In the genomic region with DNA sequence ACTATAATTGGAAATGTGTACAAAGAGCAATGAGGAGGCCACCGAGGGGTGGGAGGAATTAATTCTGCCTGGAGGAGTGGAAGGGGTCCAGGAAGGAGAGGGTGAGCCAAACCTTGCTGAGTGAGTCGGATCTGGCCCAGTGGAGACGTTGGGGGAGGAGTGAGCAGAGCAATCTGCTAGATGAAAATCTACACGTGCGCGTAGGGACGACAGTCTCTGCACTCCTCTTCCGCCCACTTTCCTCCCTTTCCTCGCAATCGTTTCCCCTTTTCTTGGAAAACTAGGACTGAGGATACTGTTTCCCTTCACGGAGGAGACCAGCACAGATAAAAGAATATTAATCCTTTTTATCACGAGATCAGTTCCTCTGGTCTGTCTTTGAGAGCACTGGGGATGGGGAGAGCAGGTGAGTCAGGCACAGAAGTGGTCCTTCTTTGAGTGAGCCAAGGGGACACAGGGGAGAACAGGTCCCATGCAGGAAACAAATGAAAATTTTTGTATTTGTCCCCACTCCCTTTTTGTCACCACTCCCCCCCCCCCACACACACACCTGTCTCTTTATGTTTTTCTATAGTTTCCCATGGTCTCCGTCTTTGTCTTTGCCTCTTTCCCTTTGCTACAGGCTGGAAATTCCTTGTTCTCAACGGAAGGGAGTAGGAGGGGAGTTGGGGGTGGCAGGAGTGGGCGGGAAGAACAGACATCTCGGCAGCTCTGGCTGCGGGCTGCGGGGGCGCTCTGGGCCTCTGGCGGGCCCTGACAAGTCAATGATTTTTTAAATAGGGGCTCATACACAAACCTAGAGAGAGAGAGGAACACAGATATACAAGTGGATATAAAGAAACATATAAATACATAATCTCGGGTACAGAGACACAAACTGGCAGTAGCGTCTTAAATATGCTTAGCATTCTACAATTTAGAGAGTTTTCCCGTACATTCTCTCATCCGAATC, we compare ENCODE assay signal across 8 cellular contexts. TPM values are rescaled to one million over a fixed set of nuclear protein-coding genes. Genes with fewer than 3 reads are reported as not detected.
DNase-seq lines count a peak whose midpoint lies in the region; ATAC-seq, FAIRE-seq and TF ChIP-seq lines count a peak whose summit lies in the region.

No MANE protein-coding gene starts in this region.

- TSS peak; percentile 71 for BruUV-seq in mammary epithelial cell (replicated peaks; lab: Mats Ljungman, UMichigan)

- H3K9me3 Mint-ChIP-seq in T-helper 1 cell treated with Interleukin-12 subunit alpha and Interleukin-12 subunit beta and Interleukin-4 antibody, amounts not matched to agents 30 μg/mL and 1 μg/mL, for 36 hours = no peaks in the 10 kb centered on the region

- peak overlapping the region; percentile 52 for H3K9ac ChIP-seq in HUES48 (ENCODE audit: low read depth, low read length)
- H3K9ac ChIP-seq in mammary epithelial cell (ENCODE audit: insufficient read depth, low read length) = peak overlapping the region; percentile 97
- H3K9ac ChIP-seq in kidney (ENCODE audit: low read length in 2 of 2) = peak overlapping the region; percentile 83 to 91

- DNase-seq in D721Med (ENCODE audit: insufficient read length, low spot score) = no peak
- DNase-seq in mammary epithelial cell = peak; percentile 77
- peak; percentile 94 for DNase-seq in kidney
- peak; percentile 43 for DNase-seq in stimulated activated CD4-positive, alpha-beta T cell treated with anti-CD3 and anti-CD28 coated beads, Interleukin-1b, Interleukin-23, amount 100 ng/mL, for 48 hours

- peak overlapping the region; percentile 92 for H3K27ac Mint-ChIP-seq in T-helper 1 cell treated with Interleukin-12 subunit alpha and Interleukin-12 subunit beta and Interleukin-4 antibody, amounts not matched to agents 30 μg/mL and 1 μg/mL, for 36 hours

- no peak for ATAC-seq in GM21367 (IDR thresholded peaks at IDR 0.05; ENCODE audit: unreplicated experiment)
- no peak for ATAC-seq in GM18909 (IDR thresholded peaks at IDR 0.05; ENCODE audit: poor library complexity, unreplicated experiment)

- peak overlapping the region; percentile 76 for H3K4me3 ChIP-seq in HUES48 (ENCODE audit: low read depth, low read length)
- H3K4me3 ChIP-seq in mammary epithelial cell (replicated peaks in 1 of 3; ENCODE audit: insufficient read depth in 1 of 3, low read depth in 2 of 3, low read length in 3 of 3) = peak overlapping the region; percentile 65 to 83 (median 72)
- peak overlapping the region; percentile 65 to 93 for H3K4me3 ChIP-seq in kidney (ENCODE audit: low read length in 2 of 2)

- dilution Hi-C loops in mammary epithelial cell (cut with HindIII; ENCODE audit: low sequenced_read_pairs) = no loop called here

- H3K27me3 ChIP-seq in HUES48 (ENCODE audit: control insufficient read depth, insufficient read depth, low read length) (no peaks in the 10 kb centered on the region), mammary epithelial cell (ENCODE audit: insufficient read depth, low read length) (no peaks in the 10 kb centered on the region)

- peak overlapping the region; percentile 99 for H3K27ac ChIP-seq in HUES48 (ENCODE audit: low read depth, low read length)
- H3K27ac ChIP-seq in mammary epithelial cell (ENCODE audit: insufficient read depth, low read depth, low read length) = peak overlapping the region; percentile 94
- H3K27ac ChIP-seq in kidney (ENCODE audit: low read depth in 2 of 2, low read length in 2 of 2) = peak overlapping the region; percentile 99 to 100

- peak overlapping the region; percentile 85 for H3K4me3 Mint-ChIP-seq in T-helper 1 cell treated with Interleukin-12 subunit alpha and Interleukin-12 subunit beta and Interleukin-4 antibody, amounts not matched to agents 30 μg/mL and 1 μg/mL, for 36 hours

- peak; percentile 38 for TF ChIP-seq CTCF in D721Med (IDR thresholded peaks at IDR 0.05; ENCODE audit: insufficient read depth, missing control alignments)
- peak in 1 of 2 donors; percentile 24 for TF ChIP-seq CTCF in mammary epithelial cell (conservative IDR thresholded peaks at IDR 0.05 in 1 of 2, IDR thresholded peaks at IDR 0.05 in 1 of 2; ENCODE audit: extremely low read depth in 1 of 2, insufficient read depth in 1 of 2, low read depth in 1 of 2, low read length in 2 of 2)
- peak; percentile 28 for TF ChIP-seq CTCF in kidney (IDR thresholded peaks at IDR 0.05; ENCODE audit: borderline replicate concordance, extremely low read depth, insufficient read depth)

- intact Hi-C loops in mammary epithelial cell (cut with micrococcal nuclease) = no loop called here
- intact Hi-C loops in kidney (cut with DNase I) = no loop called here

- peaks cover 22% of the 10 kb centered on the region for H3K79me2 ChIP-seq in mammary epithelial cell (ENCODE audit: insufficient read depth, low read length)

- CTCF ChIA-PET in mammary epithelial cell (lab: Charles Lee; ENCODE audit: low non-redundant PET) = no interaction called here

- peaks cover 6% of the 10 kb centered on the region for H3K36me3 Mint-ChIP-seq in T-helper 1 cell treated with Interleukin-12 subunit alpha and Interleukin-12 subunit beta and Interleukin-4 antibody, amounts not matched to agents 30 μg/mL and 1 μg/mL, for 36 hours (ENCODE audit: low read depth)

- peaks cover 42% of the 10 kb centered on the region for H3K4me1 Mint-ChIP-seq in T-helper 1 cell treated with Interleukin-12 subunit alpha and Interleukin-12 subunit beta and Interleukin-4 antibody, amounts not matched to agents 30 μg/mL and 1 μg/mL, for 36 hours (ENCODE audit: low read depth)

- H4K20me1 ChIP-seq in mammary epithelial cell (ENCODE audit: insufficient read depth, low read length) = no peaks in the 10 kb centered on the region

- WGBS in mammary epithelial cell (ENCODE audit: low coverage, missing lambda C conversion rate) = 3% methylated on average over 17 of the region's 24 CpGs

- FAIRE-seq in D721Med (lab: Jason Lieb, UNC) (no peak), kidney (lab: Jason Lieb, UNC) (no peak)

- in situ Hi-C loops in mammary epithelial cell (cut with MboI; ENCODE audit: low sequenced_read_pairs in 2 of 2) = no loop called here

- H3K36me3 ChIP-seq in HUES48 (ENCODE audit: control insufficient read depth, insufficient read depth, low read length) = no peaks in the 10 kb centered on the region; the same call in 1 of the 2 replicates
- H3K36me3 ChIP-seq in mammary epithelial cell (ENCODE audit: insufficient read depth, low read length) = peaks cover 2% of the 10 kb centered on the region
- peaks cover 3% of the 10 kb centered on the region in 2 donors for H3K36me3 ChIP-seq in kidney (ENCODE audit: control insufficient read depth in 1 of 2, insufficient read depth in 2 of 2, low read length in 2 of 2)

- H3K27me3 Mint-ChIP-seq in T-helper 1 cell treated with Interleukin-12 subunit alpha and Interleukin-12 subunit beta and Interleukin-4 antibody, amounts not matched to agents 30 μg/mL and 1 μg/mL, for 36 hours (ENCODE audit: low read depth) = no peaks in the 10 kb centered on the region

- H3K4me1 ChIP-seq in HUES48 (ENCODE audit: control insufficient read depth, insufficient read depth, low read length) (peaks cover 9% of the 10 kb centered on the region), mammary epithelial cell (ENCODE audit: insufficient read depth, low read length) (peaks cover 37% of the 10 kb centered on the region), kidney (ENCODE audit: control insufficient read depth in 1 of 2, insufficient read depth in 1 of 2, low read depth in 1 of 2, low read length in 2 of 2) (peaks cover 14 to 15% of the 10 kb centered on the region in 2 donors)

- peak overlapping the region; percentile 88 for H3K4me2 ChIP-seq in mammary epithelial cell (ENCODE audit: insufficient read depth, low read depth, low read length)

- peak overlapping the region; percentile 74 for H2AFZ ChIP-seq in mammary epithelial cell (ENCODE audit: low read depth, low read length)

- H3K9me3 ChIP-seq in HUES48 (ENCODE audit: control insufficient read depth, insufficient read depth, low read length) = no peaks in the 10 kb centered on the region
- H3K9me3 ChIP-seq in mammary epithelial cell (replicated peaks; ENCODE audit: insufficient read depth, low read length) = no peaks in the 10 kb centered on the region
- H3K9me3 ChIP-seq in kidney (ENCODE audit: control insufficient read depth in 1 of 2, low read length in 2 of 2) = no peaks in the 10 kb centered on the region

RNA-seq across cellular contexts. Expression of a gene that starts 2.6 kb away (rescaled TPM):
- total RNA-seq in mammary epithelial cell = 10 to 100 TPM; 33.8 to 35.3 TPM
- polyA plus RNA-seq in mammary epithelial cell = 28.4 TPM
- 66.6 TPM for polyA minus RNA-seq in mammary epithelial cell
- total RNA-seq in kidney = 28.0 TPM
- polyA plus RNA-seq in kidney (ENCODE audit: insufficient read depth, low read depth, low replicate concordance) = 13.9 TPM

RNA-seq across cellular contexts. Expression of a gene that starts 7.7 kb away (rescaled TPM):
- 10 to 100 TPM in 1 of 2 donors, 1 to 10 TPM in 1; 7.3 to 31.0 TPM for total RNA-seq in mammary epithelial cell
- polyA plus RNA-seq in mammary epithelial cell = 11.4 TPM
- polyA minus RNA-seq in mammary epithelial cell = 22.2 TPM
- total RNA-seq in kidney = 10.3 TPM
- polyA plus RNA-seq in kidney (ENCODE audit: insufficient read depth, low read depth, low replicate concordance) = 2.1 TPM

RNA-seq across cellular contexts. Expression of a gene that starts 24.9 kb away (rescaled TPM):
- total RNA-seq in mammary epithelial cell (100 to 1,000 TPM in 1 of 2 donors, 10 to 100 TPM in 1; 65.3 to 150 TPM), kidney (232 TPM)
- polyA plus RNA-seq in mammary epithelial cell (170 TPM), kidney (ENCODE audit: insufficient read depth, low read depth, low replicate concordance) (74.8 TPM)
- polyA minus RNA-seq in mammary epithelial cell = 136 TPM

RNA-seq across cellular contexts. Expression of a gene that starts 36.3 kb away (rescaled TPM):
- total RNA-seq in mammary epithelial cell (not detected), kidney (0.25 TPM)
- polyA plus RNA-seq in mammary epithelial cell (0.03 TPM), kidney (ENCODE audit: insufficient read depth, low read depth, low replicate concordance) (0.77 TPM)
- not detected for polyA minus RNA-seq in mammary epithelial cell

RNA-seq across cellular contexts. Expression of a gene that starts 42.0 kb away (rescaled TPM):
- total RNA-seq in mammary epithelial cell (10 to 100 TPM; 33.2 to 57.0 TPM), kidney (121 TPM)
- polyA plus RNA-seq in mammary epithelial cell (11.3 TPM), kidney (ENCODE audit: insufficient read depth, low read depth, low replicate concordance) (18.7 TPM)
- polyA minus RNA-seq in mammary epithelial cell = 75.1 TPM
